ENCODE assay signal across 1 cellular context in genomic region chr22:37331034-37331428, GRCh38.
A peak's percentile ranks its signal among the peaks of the same experiment; 100 is the strongest.
TF ChIP-seq lines count a peak whose summit lies in the region.

No MANE protein-coding gene starts in this region.

TF ChIP-seq in HEK293, 187 proteins besides CTCF, POLR2A, EP300 and RAD21 (continued from another document):
- TF ChIP-seq ZNF280C (tag by site-specific recombination; IDR thresholded peaks at IDR 0.05) (no peak), ZNF354C (tag by site-specific recombination; IDR thresholded peaks at IDR 0.05; ENCODE audit: borderline replicate concordance, low read depth) (no peak), ZNF221 (tag by site-specific recombination; IDR thresholded peaks at IDR 0.05; ENCODE audit: borderline replicate concordance) (no peak), ZNF514 (tag by site-specific recombination; IDR thresholded peaks at IDR 0.05) (no peak), ZNF510 (tag by site-specific recombination; IDR thresholded peaks at IDR 0.05; ENCODE audit: insufficient replicate concordance) (no peak), ZNF155 (tag by site-specific recombination; IDR thresholded peaks at IDR 0.05) (no peak), HOXC10 (CRISPR knock-in tag; IDR thresholded peaks at IDR 0.05) (no peak), YY1 (tag by site-specific recombination; IDR thresholded peaks at IDR 0.05) (no peak), SP2 (tag by site-specific recombination; IDR thresholded peaks at IDR 0.05) (peak; percentile 36; the same call in 1 of the 2 replicates), ZNF843 (tag by site-specific recombination; IDR thresholded peaks at IDR 0.05) (no peak), ZNF341 (tag by site-specific recombination; IDR thresholded peaks at IDR 0.05; ENCODE audit: low read depth) (no peak), ZNF223 (tag by site-specific recombination; IDR thresholded peaks at IDR 0.05) (no peak), ZFP37 (tag by site-specific recombination; IDR thresholded peaks at IDR 0.05) (no peak), ZNF529 (tag by site-specific recombination; IDR thresholded peaks at IDR 0.05; ENCODE audit: insufficient replicate concordance) (no peak), KLF10 (tag by site-specific recombination; IDR thresholded peaks at IDR 0.05) (no peak), ZNF560 (tag by site-specific recombination; IDR thresholded peaks at IDR 0.05; ENCODE audit: borderline replicate concordance) (no peak), ZNF626 (tag by site-specific recombination; IDR thresholded peaks at IDR 0.05) (no peak), KLF17 (tag by site-specific recombination; IDR thresholded peaks at IDR 0.05) (0 out of 2 replicates have a peak, but pooled peaks have one; percentile 44), ZNF549 (tag by site-specific recombination; IDR thresholded peaks at IDR 0.05) (no peak), ZSCAN30 (tag by site-specific recombination; IDR thresholded peaks at IDR 0.05) (no peak), ZNF629 (tag by site-specific recombination; IDR thresholded peaks at IDR 0.05) (no peak), MYNN (tag by site-specific recombination; IDR thresholded peaks at IDR 0.05; ENCODE audit: borderline replicate concordance) (no peak), ZNF433 (tag by site-specific recombination; IDR thresholded peaks at IDR 0.05; ENCODE audit: low read depth) (no peak), ZNF398 (tag by site-specific recombination; IDR thresholded peaks at IDR 0.05) (peak; percentile 48; the same call in 1 of the 2 replicates), HOXA7 (CRISPR knock-in tag; IDR thresholded peaks at IDR 0.05; ENCODE audit: borderline replicate concordance) (no peak), ZNF324 (tag by site-specific recombination; IDR thresholded peaks at IDR 0.05) (no peak), ZFP69B (tag by site-specific recombination; IDR thresholded peaks at IDR 0.05) (peak; percentile 73), OVOL3 (tag by site-specific recombination; IDR thresholded peaks at IDR 0.05) (no peak), ZFHX2 (tag by site-specific recombination; conservative IDR thresholded peaks at IDR 0.05) (peak; percentile 98)
- TF ChIP-seq, protein P1, sequence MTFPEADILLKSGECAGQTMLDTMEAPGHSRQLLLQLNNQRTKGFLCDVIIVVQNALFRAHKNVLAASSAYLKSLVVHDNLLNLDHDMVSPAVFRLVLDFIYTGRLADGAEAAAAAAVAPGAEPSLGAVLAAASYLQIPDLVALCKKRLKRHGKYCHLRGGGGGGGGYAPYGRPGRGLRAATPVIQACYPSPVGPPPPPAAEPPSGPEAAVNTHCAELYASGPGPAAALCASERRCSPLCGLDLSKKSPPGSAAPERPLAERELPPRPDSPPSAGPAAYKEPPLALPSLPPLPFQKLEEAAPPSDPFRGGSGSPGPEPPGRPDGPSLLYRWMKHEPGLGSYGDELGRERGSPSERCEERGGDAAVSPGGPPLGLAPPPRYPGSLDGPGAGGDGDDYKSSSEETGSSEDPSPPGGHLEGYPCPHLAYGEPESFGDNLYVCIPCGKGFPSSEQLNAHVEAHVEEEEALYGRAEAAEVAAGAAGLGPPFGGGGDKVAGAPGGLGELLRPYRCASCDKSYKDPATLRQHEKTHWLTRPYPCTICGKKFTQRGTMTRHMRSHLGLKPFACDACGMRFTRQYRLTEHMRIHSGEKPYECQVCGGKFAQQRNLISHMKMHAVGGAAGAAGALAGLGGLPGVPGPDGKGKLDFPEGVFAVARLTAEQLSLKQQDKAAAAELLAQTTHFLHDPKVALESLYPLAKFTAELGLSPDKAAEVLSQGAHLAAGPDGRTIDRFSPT (tag by site-specific recombination; IDR thresholded peaks at IDR 0.05): no peak
- TF ChIP-seq, protein P2, sequence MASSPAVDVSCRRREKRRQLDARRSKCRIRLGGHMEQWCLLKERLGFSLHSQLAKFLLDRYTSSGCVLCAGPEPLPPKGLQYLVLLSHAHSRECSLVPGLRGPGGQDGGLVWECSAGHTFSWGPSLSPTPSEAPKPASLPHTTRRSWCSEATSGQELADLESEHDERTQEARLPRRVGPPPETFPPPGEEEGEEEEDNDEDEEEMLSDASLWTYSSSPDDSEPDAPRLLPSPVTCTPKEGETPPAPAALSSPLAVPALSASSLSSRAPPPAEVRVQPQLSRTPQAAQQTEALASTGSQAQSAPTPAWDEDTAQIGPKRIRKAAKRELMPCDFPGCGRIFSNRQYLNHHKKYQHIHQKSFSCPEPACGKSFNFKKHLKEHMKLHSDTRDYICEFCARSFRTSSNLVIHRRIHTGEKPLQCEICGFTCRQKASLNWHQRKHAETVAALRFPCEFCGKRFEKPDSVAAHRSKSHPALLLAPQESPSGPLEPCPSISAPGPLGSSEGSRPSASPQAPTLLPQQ (tag by site-specific recombination; IDR thresholded peaks at IDR 0.05): peak; percentile 44; the same call in 1 of the 2 replicates
